ENCODE assay signal across 8 cellular contexts in genomic region chr15:22838292-22839042, GRCh38. TPM values are rescaled to one million over a fixed set of nuclear protein-coding genes. Genes with fewer than 3 reads are reported as not detected.
DNase-seq lines count a peak whose midpoint lies in the region; ATAC-seq and TF ChIP-seq lines count a peak whose summit lies in the region.

Gene NIPA2, plus strand, starts transcription at chr15:22838666. Its CDS starts 13,066 bp downstream, at chr15:22851732.

- ATAC-seq in GM18909 (IDR thresholded peaks at IDR 0.05; ENCODE audit: poor library complexity, unreplicated experiment) = peak; percentile 87
- peak; percentile 83 for ATAC-seq in HG03175 (IDR thresholded peaks at IDR 0.05; ENCODE audit: unreplicated experiment)
- peak; percentile 98 for ATAC-seq in WTC11

- H3K9me3 Mint-ChIP-seq in WTC11 = peaks cover 17% of the 10 kb centered on the region

- H3K4me3 ChIP-seq in AG04450 (ENCODE audit: low read depth, low read length) (peak within 1 kb of the TSS; percentile 91), cardiac fibroblast (replicated peaks in 1 of 2; ENCODE audit: low read depth in 2 of 2, low read length in 2 of 2) (peak within 1 kb of the TSS; percentile 76 to 87)

- peak within 1 kb of the TSS; percentile 95 for H3K4me3 Mint-ChIP-seq in WTC11

- peak; percentile 94 for DNase-seq in AG04450 (ENCODE audit: low read depth, low spot score)
- peak; percentile 85 for DNase-seq in NCI-H226
- DNase-seq in WTC11 (ENCODE audit: low spot score) = peak; percentile 99
- DNase-seq in cardiac fibroblast (ENCODE audit: low read depth in 2 of 2) = peak; percentile 99
- peak; percentile 98 for DNase-seq in iPS-NIHi7 (ENCODE audit: extremely low spot score)
- peak; percentile 97 for DNase-seq in smooth muscle cell of the brain vasculature (ENCODE audit: low read depth, low spot score)

- peak within 1 kb of the TSS; percentile 90 for H3K27ac ChIP-seq in AG04450 (ENCODE audit: low read depth, low read length)

- H3K27ac Mint-ChIP-seq in WTC11 = peak within 1 kb of the TSS; percentile 93

- no peaks in the 10 kb centered on the region for H3K27me3 Mint-ChIP-seq in WTC11 (ENCODE audit: low read depth)

- TF ChIP-seq CTCF in AG04450 (IDR thresholded peaks at IDR 0.05; ENCODE audit: low read depth, low read length) (no peak), WTC11 (IDR thresholded peaks at IDR 0.05) (no peak), cardiac fibroblast (IDR thresholded peaks at IDR 0.05; ENCODE audit: low read depth, low read length) (no peak)

- CTCF ChIA-PET in AG04450 (lab: Charles Lee) = interaction anchor here (0.6 kb wide), 1 partner anchor 14 kb away, joined by 4 read pairs; no protein-coding TSS in a partner anchor
- CTCF ChIA-PET in WTC11 (lab: Charles Lee) = interaction anchor here (1.0 kb wide), 1 partner anchor 11 kb away, joined by 3 read pairs; no protein-coding TSS in a partner anchor

- POLR2A ChIA-PET in AG04450 (lab: Yijun Ruan, JAX) (interaction anchor here (0.5 to 1.1 kb wide), 6 partner anchors 38 to 201 kb away, joined by 3 to 7 read pairs (median 4); partner anchors contain the start of gene TUBGCP5), WTC11 (lab: Charles Lee) (interaction anchor here (0.6 to 1.3 kb wide), 4 partner anchors 11 to 141 kb away, joined by 3 to 6 read pairs (median 4); partner anchors contain the start of gene CYFIP1)

- H3K9me3 ChIP-seq in AG04450 (ENCODE audit: control insufficient read depth, insufficient read depth, low read length) = no peaks in the 10 kb centered on the region; the same call in 1 of the 2 replicates

- no peaks in the 10 kb centered on the region for H3K27me3 ChIP-seq in AG04450 (ENCODE audit: control insufficient read depth, insufficient read depth, low read length)

- peaks cover 25% of the 10 kb centered on the region for H3K36me3 Mint-ChIP-seq in WTC11

- H3K4me1 Mint-ChIP-seq in WTC11 = peaks cover 35% of the 10 kb centered on the region

TF ChIP-seq in WTC11, 78 proteins besides CTCF, POLR2A, EP300 and RAD21 (continues in another document):
- TF ChIP-seq SP1 (CRISPR knock-in tag; conservative IDR thresholded peaks at IDR 0.05) (peak; percentile 79), SMAD3 (CRISPR knock-in tag; IDR thresholded peaks at IDR 0.05; ENCODE audit: borderline replicate concordance) (no peak), MAX (CRISPR knock-in tag; IDR thresholded peaks at IDR 0.05) (0 out of 2 replicates have a peak, but pooled peaks have one; percentile 11), GTF2I (CRISPR knock-in tag; conservative IDR thresholded peaks at IDR 0.05) (no peak), FOXP1 (CRISPR knock-in tag; IDR thresholded peaks at IDR 0.05; ENCODE audit: borderline replicate concordance) (no peak), ESRRA (CRISPR knock-in tag; IDR thresholded peaks at IDR 0.05; ENCODE audit: borderline replicate concordance) (peak; percentile 62; the same call in 1 of the 2 replicates), NR1H2 (CRISPR knock-in tag; IDR thresholded peaks at IDR 0.05) (no peak), CREM (CRISPR knock-in tag; IDR thresholded peaks at IDR 0.05) (peak; percentile 92), NR2C2 (CRISPR knock-in tag; IDR thresholded peaks at IDR 0.05) (no peak), FOXK1 (CRISPR knock-in tag; IDR thresholded peaks at IDR 0.05) (peak; percentile 74; the same call in 1 of the 2 replicates), PREB (CRISPR knock-in tag; IDR thresholded peaks at IDR 0.05; ENCODE audit: borderline replicate concordance) (no peak)
- TF ChIP-seq, protein P1, sequence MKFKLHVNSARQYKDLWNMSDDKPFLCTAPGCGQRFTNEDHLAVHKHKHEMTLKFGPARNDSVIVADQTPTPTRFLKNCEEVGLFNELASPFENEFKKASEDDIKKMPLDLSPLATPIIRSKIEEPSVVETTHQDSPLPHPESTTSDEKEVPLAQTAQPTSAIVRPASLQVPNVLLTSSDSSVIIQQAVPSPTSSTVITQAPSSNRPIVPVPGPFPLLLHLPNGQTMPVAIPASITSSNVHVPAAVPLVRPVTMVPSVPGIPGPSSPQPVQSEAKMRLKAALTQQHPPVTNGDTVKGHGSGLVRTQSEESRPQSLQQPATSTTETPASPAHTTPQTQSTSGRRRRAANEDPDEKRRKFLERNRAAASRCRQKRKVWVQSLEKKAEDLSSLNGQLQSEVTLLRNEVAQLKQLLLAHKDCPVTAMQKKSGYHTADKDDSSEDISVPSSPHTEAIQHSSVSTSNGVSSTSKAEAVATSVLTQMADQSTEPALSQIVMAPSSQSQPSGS (CRISPR knock-in tag; IDR thresholded peaks at IDR 0.05; ENCODE audit: borderline replicate concordance, low read depth) = no peak
- TF ChIP-seq, protein P2, sequence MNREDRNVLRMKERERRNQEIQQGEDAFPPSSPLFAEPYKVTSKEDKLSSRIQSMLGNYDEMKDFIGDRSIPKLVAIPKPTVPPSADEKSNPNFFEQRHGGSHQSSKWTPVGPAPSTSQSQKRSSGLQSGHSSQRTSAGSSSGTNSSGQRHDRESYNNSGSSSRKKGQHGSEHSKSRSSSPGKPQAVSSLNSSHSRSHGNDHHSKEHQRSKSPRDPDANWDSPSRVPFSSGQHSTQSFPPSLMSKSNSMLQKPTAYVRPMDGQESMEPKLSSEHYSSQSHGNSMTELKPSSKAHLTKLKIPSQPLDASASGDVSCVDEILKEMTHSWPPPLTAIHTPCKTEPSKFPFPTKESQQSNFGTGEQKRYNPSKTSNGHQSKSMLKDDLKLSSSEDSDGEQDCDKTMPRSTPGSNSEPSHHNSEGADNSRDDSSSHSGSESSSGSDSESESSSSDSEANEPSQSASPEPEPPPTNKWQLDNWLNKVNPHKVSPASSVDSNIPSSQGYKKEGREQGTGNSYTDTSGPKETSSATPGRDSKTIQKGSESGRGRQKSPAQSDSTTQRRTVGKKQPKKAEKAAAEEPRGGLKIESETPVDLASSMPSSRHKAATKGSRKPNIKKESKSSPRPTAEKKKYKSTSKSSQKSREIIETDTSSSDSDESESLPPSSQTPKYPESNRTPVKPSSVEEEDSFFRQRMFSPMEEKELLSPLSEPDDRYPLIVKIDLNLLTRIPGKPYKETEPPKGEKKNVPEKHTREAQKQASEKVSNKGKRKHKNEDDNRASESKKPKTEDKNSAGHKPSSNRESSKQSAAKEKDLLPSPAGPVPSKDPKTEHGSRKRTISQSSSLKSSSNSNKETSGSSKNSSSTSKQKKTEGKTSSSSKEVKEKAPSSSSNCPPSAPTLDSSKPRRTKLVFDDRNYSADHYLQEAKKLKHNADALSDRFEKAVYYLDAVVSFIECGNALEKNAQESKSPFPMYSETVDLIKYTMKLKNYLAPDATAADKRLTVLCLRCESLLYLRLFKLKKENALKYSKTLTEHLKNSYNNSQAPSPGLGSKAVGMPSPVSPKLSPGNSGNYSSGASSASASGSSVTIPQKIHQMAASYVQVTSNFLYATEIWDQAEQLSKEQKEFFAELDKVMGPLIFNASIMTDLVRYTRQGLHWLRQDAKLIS (CRISPR knock-in tag; IDR thresholded peaks at IDR 0.05; ENCODE audit: borderline replicate concordance) = no peak
- TF ChIP-seq, protein P3, sequence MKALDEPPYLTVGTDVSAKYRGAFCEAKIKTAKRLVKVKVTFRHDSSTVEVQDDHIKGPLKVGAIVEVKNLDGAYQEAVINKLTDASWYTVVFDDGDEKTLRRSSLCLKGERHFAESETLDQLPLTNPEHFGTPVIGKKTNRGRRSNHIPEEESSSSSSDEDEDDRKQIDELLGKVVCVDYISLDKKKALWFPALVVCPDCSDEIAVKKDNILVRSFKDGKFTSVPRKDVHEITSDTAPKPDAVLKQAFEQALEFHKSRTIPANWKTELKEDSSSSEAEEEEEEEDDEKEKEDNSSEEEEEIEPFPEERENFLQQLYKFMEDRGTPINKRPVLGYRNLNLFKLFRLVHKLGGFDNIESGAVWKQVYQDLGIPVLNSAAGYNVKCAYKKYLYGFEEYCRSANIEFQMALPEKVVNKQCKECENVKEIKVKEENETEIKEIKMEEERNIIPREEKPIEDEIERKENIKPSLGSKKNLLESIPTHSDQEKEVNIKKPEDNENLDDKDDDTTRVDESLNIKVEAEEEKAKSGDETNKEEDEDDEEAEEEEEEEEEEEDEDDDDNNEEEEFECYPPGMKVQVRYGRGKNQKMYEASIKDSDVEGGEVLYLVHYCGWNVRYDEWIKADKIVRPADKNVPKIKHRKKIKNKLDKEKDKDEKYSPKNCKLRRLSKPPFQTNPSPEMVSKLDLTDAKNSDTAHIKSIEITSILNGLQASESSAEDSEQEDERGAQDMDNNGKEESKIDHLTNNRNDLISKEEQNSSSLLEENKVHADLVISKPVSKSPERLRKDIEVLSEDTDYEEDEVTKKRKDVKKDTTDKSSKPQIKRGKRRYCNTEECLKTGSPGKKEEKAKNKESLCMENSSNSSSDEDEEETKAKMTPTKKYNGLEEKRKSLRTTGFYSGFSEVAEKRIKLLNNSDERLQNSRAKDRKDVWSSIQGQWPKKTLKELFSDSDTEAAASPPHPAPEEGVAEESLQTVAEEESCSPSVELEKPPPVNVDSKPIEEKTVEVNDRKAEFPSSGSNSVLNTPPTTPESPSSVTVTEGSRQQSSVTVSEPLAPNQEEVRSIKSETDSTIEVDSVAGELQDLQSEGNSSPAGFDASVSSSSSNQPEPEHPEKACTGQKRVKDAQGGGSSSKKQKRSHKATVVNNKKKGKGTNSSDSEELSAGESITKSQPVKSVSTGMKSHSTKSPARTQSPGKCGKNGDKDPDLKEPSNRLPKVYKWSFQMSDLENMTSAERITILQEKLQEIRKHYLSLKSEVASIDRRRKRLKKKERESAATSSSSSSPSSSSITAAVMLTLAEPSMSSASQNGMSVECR (CRISPR knock-in tag; IDR thresholded peaks at IDR 0.05; ENCODE audit: borderline replicate concordance) = peak; percentile 82; the same call in 1 of the 2 replicates

RNA-seq across cellular contexts. Expression of gene NIPA2, which starts in this region (rescaled TPM):
- 45.6 and 64.6 TPM in 2 replicates for polyA plus RNA-seq in AG04450 (2011; rRNA removed)
- polyA minus RNA-seq in AG04450 (2011; rRNA and poly(A)+ RNA removed) = 27.2 and 32.4 TPM in 2 replicates
- 68.9 to 79.5 TPM (median 69.4 TPM) in 3 replicates for total RNA-seq in WTC11 (2021)

Comparison
In these comparisons a context has a peak if more than half of its experiments do, and no peak if none do; other contexts are left out.
1. Peak in every context shown above with its lines: DNase-seq, ATAC-seq, H3K4me3 ChIP-seq and H3K27ac ChIP-seq.